14 cellular contexts compared by ENCODE assay signal in genomic region chr4:9493589-9493988, GRCh38. TPM values are rescaled to one million over a fixed set of nuclear protein-coding genes. Genes with fewer than 3 reads are reported as not detected.
"Had no signal": no experiment of that assay in that cellular context is flagged by ENCODE, and none has a peak within 500 bp of the region (broad histone marks: within the 10 kb centered on the region; RNA-seq: fewer than 3 reads in every experiment).

No MANE protein-coding gene starts in this region.

RNA-seq across cellular contexts. Expression of gene DEFB131A, which starts 49.4 kb away (rescaled TPM):
- total RNA-seq: activated B cell treated with CpG ODN at 0.5 μM for 24 hours; activated CD4-positive, alpha-beta memory T cell treated with anti-CD3 and anti-CD28 coated beads for 36 hours; activated CD4-positive, alpha-beta memory T cell treated with anti-CD3 and anti-CD28 coated beads, Interleukin-2, amount 10 ng/mL, durations not matched to agents 7 days and 5 days; activated CD4-positive, alpha-beta T cell treated with anti-CD3 and anti-CD28 coated beads for 36 hours; activated CD4-positive, alpha-beta T cell treated with anti-CD3 and anti-CD28 coated beads, Interleukin-2, amount 10 ng/mL, durations not matched to agents 7 days and 5 days; activated CD8-positive, alpha-beta memory T cell treated with anti-CD3 and anti-CD28 coated beads for 36 hours; activated CD8-positive, alpha-beta memory T cell treated with anti-CD3 and anti-CD28 coated beads, Interleukin-2, amount 10 ng/mL, durations not matched to agents 7 days and 5 days; activated CD8-positive, alpha-beta T cell treated with anti-CD3 and anti-CD28 coated beads for 36 hours; activated CD8-positive, alpha-beta T cell treated with anti-CD3 and anti-CD28 coated beads, Interleukin-2, amount 10 ng/mL, durations not matched to agents 7 days and 5 days; T-cell; T-helper 1 cell treated with Interleukin-12 subunit alpha and Interleukin-12 subunit beta and Interleukin-4 antibody, amounts not matched to agents 30 ng/mL and 1 ng/mL, for 36 hours; T-helper 17 cell; T-helper 2 cell treated with Interferon-gamma antibody and Interleukin-4, amounts not matched to agents 100 ng/mL and 5 ng/mL, for 36 hours; WTC11 had no signal
